Comparison of ENCODE assay signal across 8 cellular contexts in genomic region chr1:147890177-147890790, GRCh38. TPM values are rescaled to one million over a fixed set of nuclear protein-coding genes. Genes with fewer than 3 reads are reported as not detected.
A peak's percentile ranks its signal among the peaks of the same experiment; 100 is the strongest.
DNase-seq lines count a peak whose midpoint lies in the region; ATAC-seq and TF ChIP-seq lines count a peak whose summit lies in the region.

No MANE protein-coding gene starts in this region.

- no peak overlapping the region for H3K9ac ChIP-seq in GM23248

- WGBS in GM23248 (ENCODE audit: low coverage in 1 of 2, low lambda C conversion rate in 2 of 2, missing lambda C conversion rate in 2 of 2), 2 experiments: 5% methylated on average over 12 of the region's 12 CpGs

- H3K36me3 ChIP-seq in Caco-2 (ENCODE audit: control insufficient read depth, insufficient read depth, low read length) (no peaks in the 10 kb centered on the region; the same call in 1 of the 2 replicates), GM23248 (ENCODE audit: low read depth) (no peaks in the 10 kb centered on the region)

- ATAC-seq in activated CD4-positive, alpha-beta T cell treated with anti-CD3 and anti-CD28 coated beads for 36 hours: peak; percentile 91

- no peaks in the 10 kb centered on the region for H4K20me1 ChIP-seq in GM23248 (ENCODE audit: insufficient read depth)

- POLR2A ChIA-PET in Caco-2 (lab: Charles Lee): no interaction called here
- POLR2A ChIA-PET in activated CD4-positive, alpha-beta T cell treated with anti-CD3 and anti-CD28 coated beads for 36 hours (lab: Charles Lee): no interaction called here

- H3K27me3 ChIP-seq in Caco-2 (replicated peaks; ENCODE audit: control insufficient read depth, insufficient read depth, low read length) (no peaks in the 10 kb centered on the region), GM23248 (replicated peaks; ENCODE audit: insufficient read depth) (no peaks in the 10 kb centered on the region), dorsolateral prefrontal cortex (no peaks in the 10 kb centered on the region)

- H3K9me3 ChIP-seq in Caco-2 (no peaks in the 10 kb centered on the region), GM23248 (ENCODE audit: low read depth) (no peaks in the 10 kb centered on the region)

- H2AFZ ChIP-seq in GM23248: no peak overlapping the region

- H3K4me1 Mint-ChIP-seq in Caco-2 (ENCODE audit: low read depth, unreplicated experiment): no peaks in the 10 kb centered on the region
- H3K4me1 Mint-ChIP-seq in activated CD4-positive, alpha-beta T cell treated with anti-CD3 and anti-CD28 coated beads for 36 hours: peaks cover 2% of the 10 kb centered on the region

- TF ChIP-seq CTCF in Caco-2 (IDR thresholded peaks at IDR 0.05; ENCODE audit: insufficient read depth in 1 of 2, low read depth in 1 of 2, low read length in 1 of 2, severe bottlenecking in 1 of 2, unreplicated experiment in 1 of 2) (peak; percentile 88 to 96), dorsolateral prefrontal cortex (IDR thresholded peaks at IDR 0.05 in 54 of 56, conservative IDR thresholded peaks at IDR 0.05 in 2 of 56; ENCODE audit: low read depth in 1 of 56, partially characterized antibody in 56 of 56) (peak in 51 of 56 donors; percentile 16 to 68 (median 42))

- no peak overlapping the region for H3K4me3 Mint-ChIP-seq in Caco-2 (ENCODE audit: unreplicated experiment)
- no peak overlapping the region for H3K4me3 Mint-ChIP-seq in activated CD4-positive, alpha-beta T cell treated with anti-CD3 and anti-CD28 coated beads for 36 hours

- DNase-seq in Caco-2 (peak; percentile 82 to 90), GM23248 (peak; percentile 64), NCI-H226 (peak; percentile 65), dorsolateral prefrontal cortex (peak in 5 of 10 donors; percentile 12 to 54 (median 31)), lung microvascular endothelial cell (ENCODE audit: low read depth in 2 of 2) (peak; percentile 59 to 76), NCI-H446 treated with DMSO at 0.1 percent for 48 hours (lab: John Stamatoyannopoulos, UW) (no peak)
- peak; percentile 85 for DNase-seq in activated CD4-positive, alpha-beta T cell treated with anti-CD3 and anti-CD28 coated beads for 36 hours
- peak; percentile 12 to 26 for DNase-seq in stimulated activated CD8-positive, alpha-beta memory T cell treated with anti-CD3 and anti-CD28 coated beads, Interleukin-7, amount 100 ng/mL, for 1 hour (ENCODE audit: low read depth in 2 of 2)

- CTCF ChIA-PET in Caco-2 (lab: Charles Lee): interaction anchor here (1.0 kb wide), 2 partner anchors 96 to 167 kb away, joined by 3 to 5 read pairs; no protein-coding TSS in a partner anchor
- CTCF ChIA-PET in activated CD4-positive, alpha-beta T cell treated with anti-CD3 and anti-CD28 coated beads for 36 hours (lab: Charles Lee): interaction anchor here (0.6 to 3.3 kb wide), 4 partner anchors 68 to 394 kb away, joined by 3 to 28 read pairs (median 6); no protein-coding TSS in a partner anchor

- H3K79me2 ChIP-seq in GM23248 (ENCODE audit: insufficient read depth): no peaks in the 10 kb centered on the region

- no peaks in the 10 kb centered on the region for H3K9me2 ChIP-seq in GM23248 (ENCODE audit: insufficient read depth)

- peaks cover 3% of the 10 kb centered on the region for H3K27me3 Mint-ChIP-seq in Caco-2 (ENCODE audit: insufficient read depth, unreplicated experiment)
- H3K27me3 Mint-ChIP-seq in activated CD4-positive, alpha-beta T cell treated with anti-CD3 and anti-CD28 coated beads for 36 hours: no peaks in the 10 kb centered on the region

- no peaks in the 10 kb centered on the region for H3K9me3 Mint-ChIP-seq in Caco-2 (ENCODE audit: unreplicated experiment)
- no peaks in the 10 kb centered on the region for H3K9me3 Mint-ChIP-seq in activated CD4-positive, alpha-beta T cell treated with anti-CD3 and anti-CD28 coated beads for 36 hours (ENCODE audit: low read depth)

- BruUV-seq in Caco-2 (replicated peaks; lab: Mats Ljungman, UMichigan): no TSS peak

- in situ Hi-C loops in GM23248 (cut with MboI): loop anchor here (25.0 kb wide), 1 partner anchor 378 kb away; no protein-coding TSS in a partner anchor

- no peaks in the 10 kb centered on the region for H3K36me3 Mint-ChIP-seq in Caco-2 (ENCODE audit: insufficient read depth, unreplicated experiment)
- no peaks in the 10 kb centered on the region for H3K36me3 Mint-ChIP-seq in activated CD4-positive, alpha-beta T cell treated with anti-CD3 and anti-CD28 coated beads for 36 hours (ENCODE audit: low read depth)

- no peaks in the 10 kb centered on the region for H3F3A ChIP-seq in GM23248 (ENCODE audit: insufficient read depth)

- H3K27ac Mint-ChIP-seq in Caco-2 (ENCODE audit: unreplicated experiment): no peak overlapping the region
- H3K27ac Mint-ChIP-seq in activated CD4-positive, alpha-beta T cell treated with anti-CD3 and anti-CD28 coated beads for 36 hours: no peak overlapping the region

- H3K4me1 ChIP-seq in Caco-2 (no peaks in the 10 kb centered on the region), GM23248 (ENCODE audit: insufficient read depth) (no peaks in the 10 kb centered on the region)

- H3K4me3 ChIP-seq in Caco-2 (ENCODE audit: low read depth, low read length) (no peak overlapping the region), GM23248 (no peak overlapping the region), dorsolateral prefrontal cortex (no peak overlapping the region)

- H3K4me2 ChIP-seq in GM23248 (ENCODE audit: unreplicated experiment): no peak overlapping the region

- H3K27ac ChIP-seq in GM23248 (no peak overlapping the region), dorsolateral prefrontal cortex (no peak overlapping the region)

- intact Hi-C loops in Caco-2 (cut with micrococcal nuclease; ENCODE audit: unreplicated experiment) (loop anchor here (1.0 kb wide), 1 partner anchor 166 kb away; no protein-coding TSS in a partner anchor), dorsolateral prefrontal cortex (cut with DNase I) (loop anchor here (5.0 to 10.0 kb wide), 4 partner anchors 165 to 618 kb away; no protein-coding TSS in a partner anchor)
- intact Hi-C loops in activated CD4-positive, alpha-beta T cell treated with anti-CD3 and anti-CD28 coated beads for 36 hours (cut with DNase I, micrococcal nuclease): loop anchor here (1.0 to 10.0 kb wide), 5 partner anchors 165 to 617 kb away; no protein-coding TSS in a partner anchor

RNA-seq across cellular contexts. Expression of gene GJA8, which starts 12.3 kb away (rescaled TPM):
- total RNA-seq in Caco-2 (2022) (not detected in 2 replicates), dorsolateral prefrontal cortex (not detected), lung microvascular endothelial cell (not detected in 2 replicates)
- total RNA-seq in GM23248 (2014; rRNA removed; shearing (Covaris generic)): not detected in 2 replicates
- polyA plus RNA-seq in GM23248 (2016; fragmentation: Nextera tagmentation; extraction: Ambion mirVana): not detected in 2 replicates
- not detected for total RNA-seq in activated CD4-positive, alpha-beta T cell treated with anti-CD3 and anti-CD28 coated beads for 36 hours

RNA-seq across cellular contexts. Expression of gene GPR89B, which starts 37.9 kb away (rescaled TPM):
- total RNA-seq in Caco-2 (2022): 27.5 and 29.5 TPM in 2 replicates
- 18.7 and 20.8 TPM in 2 replicates for total RNA-seq in GM23248 (2014; rRNA removed; shearing (Covaris generic))
- polyA plus RNA-seq in GM23248 (2016; fragmentation: Nextera tagmentation; extraction: Ambion mirVana): 13.3 and 14.4 TPM in 2 replicates
- total RNA-seq in activated CD4-positive, alpha-beta T cell treated with anti-CD3 and anti-CD28 coated beads for 36 hours: 10 to 100 TPM; 13.2 to 21.1 TPM
- total RNA-seq in dorsolateral prefrontal cortex: 10 to 100 TPM; 12.2 to 36.7 (median 20.7) TPM
- total RNA-seq in lung microvascular endothelial cell: 12.4 and 14.7 TPM in 2 replicates
